In the genomic region with DNA sequence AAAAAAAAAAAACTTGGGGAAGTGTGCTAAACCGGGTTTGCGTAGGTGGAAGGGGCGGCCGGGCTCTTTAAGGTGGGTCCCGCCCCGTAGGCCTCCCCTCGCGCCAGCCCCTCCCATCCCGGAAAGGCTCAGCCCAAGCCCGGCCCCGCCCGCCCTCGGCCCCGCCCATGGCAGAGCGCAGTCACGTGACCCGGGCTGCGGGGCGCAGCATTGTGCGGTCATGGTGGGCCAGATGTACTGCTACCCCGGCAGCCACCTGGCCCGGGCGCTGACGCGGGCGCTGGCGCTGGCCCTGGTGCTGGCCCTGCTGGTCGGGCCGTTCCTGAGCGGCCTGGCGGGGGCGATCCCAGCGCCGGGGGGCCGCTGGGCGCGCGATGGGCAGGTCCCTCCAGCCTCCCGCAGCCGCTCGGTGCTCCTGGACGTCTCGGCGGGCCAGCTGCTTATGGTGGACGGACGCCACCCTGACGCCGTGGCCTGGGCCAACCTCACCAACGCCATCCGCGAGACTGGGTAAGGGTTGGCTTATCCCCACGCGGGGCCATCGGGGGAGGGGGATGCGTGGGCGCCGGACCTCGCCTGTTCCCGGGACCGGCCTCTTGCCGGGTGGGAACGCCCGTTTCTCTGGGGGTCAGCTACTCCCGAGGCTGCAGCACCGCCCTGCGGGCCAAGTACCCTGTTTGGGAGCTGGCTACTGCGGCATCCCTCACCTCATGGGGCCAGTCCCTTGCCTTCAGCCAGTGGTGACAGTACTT, we compare ENCODE assay signal across 8 cellular contexts. TPM values are rescaled to one million over a fixed set of nuclear protein-coding genes. Genes with fewer than 3 reads are reported as not detected.
DNase-seq lines count a peak whose midpoint lies in the region; ATAC-seq and TF ChIP-seq lines count a peak whose summit lies in the region.

A gene with protein sequence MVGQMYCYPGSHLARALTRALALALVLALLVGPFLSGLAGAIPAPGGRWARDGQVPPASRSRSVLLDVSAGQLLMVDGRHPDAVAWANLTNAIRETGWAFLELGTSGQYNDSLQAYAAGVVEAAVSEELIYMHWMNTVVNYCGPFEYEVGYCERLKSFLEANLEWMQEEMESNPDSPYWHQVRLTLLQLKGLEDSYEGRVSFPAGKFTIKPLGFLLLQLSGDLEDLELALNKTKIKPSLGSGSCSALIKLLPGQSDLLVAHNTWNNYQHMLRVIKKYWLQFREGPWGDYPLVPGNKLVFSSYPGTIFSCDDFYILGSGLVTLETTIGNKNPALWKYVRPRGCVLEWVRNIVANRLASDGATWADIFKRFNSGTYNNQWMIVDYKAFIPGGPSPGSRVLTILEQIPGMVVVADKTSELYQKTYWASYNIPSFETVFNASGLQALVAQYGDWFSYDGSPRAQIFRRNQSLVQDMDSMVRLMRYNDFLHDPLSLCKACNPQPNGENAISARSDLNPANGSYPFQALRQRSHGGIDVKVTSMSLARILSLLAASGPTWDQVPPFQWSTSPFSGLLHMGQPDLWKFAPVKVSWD (plus strand): TSS at position 207 of the 752 bp plus-strand sequence. CDS start 14 bp downstream, at position 221.

- no peaks in the 10 kb centered on the region for H3K27me3 ChIP-seq in liver (ENCODE audit: control insufficient read depth in 4 of 4, insufficient read depth in 4 of 4, low read length in 3 of 4)

- no peaks in the 10 kb centered on the region for H3K36me3 ChIP-seq in liver (ENCODE audit: control insufficient read depth in 4 of 4, insufficient read depth in 3 of 4, low read depth in 1 of 4, low read length in 3 of 4)

- no peak for TF ChIP-seq CTCF in liver (IDR thresholded peaks at IDR 0.05; ENCODE audit: low read depth, low read length, missing input control)

- no peaks in the 10 kb centered on the region for H3K27me3 Mint-ChIP-seq in dendritic cell treated with granulocyte-macrophage colony-stimulating factor and Interleukin-4, amounts not matched to agents 40 ng/mL and 50 ng/mL, for 4 days

- ATAC-seq in GM19328 (IDR thresholded peaks at IDR 0.05; ENCODE audit: unreplicated experiment): peak; percentile 94
- ATAC-seq in HG03469 (IDR thresholded peaks at IDR 0.05; ENCODE audit: unreplicated experiment): peak; percentile 79

- H3K4me3 ChIP-seq in liver (ENCODE audit: low read depth in 1 of 3, low read length in 3 of 3): peak within 1 kb of the TSS; percentile 41 to 96 (median 74)

- H3K27ac Mint-ChIP-seq in dendritic cell treated with granulocyte-macrophage colony-stimulating factor and Interleukin-4, amounts not matched to agents 40 ng/mL and 50 ng/mL, for 4 days: peak within 1 kb of the TSS; percentile 84

- peaks cover 36% of the 10 kb centered on the region for H3K36me3 Mint-ChIP-seq in dendritic cell treated with granulocyte-macrophage colony-stimulating factor and Interleukin-4, amounts not matched to agents 40 ng/mL and 50 ng/mL, for 4 days (ENCODE audit: low read depth)

- H3K27ac ChIP-seq in liver (ENCODE audit: low read depth in 1 of 2, low read length in 2 of 2): peak within 1 kb of the TSS; percentile 57 to 73

- DNase-seq in C1 segment of cervical spinal cord (lab: John Stamatoyannopoulos, UW) (peak; percentile 19 to 95 (median 90)), NCI-H748 (lab: John Stamatoyannopoulos, UW; ENCODE audit: unreplicated experiment) (peak; percentile 90)
- DNase-seq in activated CD4-positive, alpha-beta T cell treated with anti-CD3 and anti-CD28 coated beads, Interleukin-2, amount 50 U/mL, for 4 hours: peak; percentile 94 to 95
- DNase-seq in stimulated activated CD4-positive, alpha-beta T cell treated with anti-CD3 and anti-CD28 coated beads, Interleukin-4, amount 100 ng/mL, for 1 hour: peak; percentile 93

- peaks cover 33% of the 10 kb centered on the region for H3K4me1 Mint-ChIP-seq in dendritic cell treated with granulocyte-macrophage colony-stimulating factor and Interleukin-4, amounts not matched to agents 40 ng/mL and 50 ng/mL, for 4 days (ENCODE audit: low read depth)

- peak within 1 kb of the TSS; percentile 90 for H3K4me3 Mint-ChIP-seq in dendritic cell treated with granulocyte-macrophage colony-stimulating factor and Interleukin-4, amounts not matched to agents 40 ng/mL and 50 ng/mL, for 4 days

- under 1% methylated on average over 67 of the region's 67 CpGs for WGBS in liver

- H3K9me3 ChIP-seq in liver (ENCODE audit: control insufficient read depth in 4 of 4, low read length in 3 of 4): no peaks in the 10 kb centered on the region

- H3K4me1 ChIP-seq in liver (ENCODE audit: control insufficient read depth in 4 of 4, insufficient read depth in 4 of 4, low read length in 3 of 4): peaks cover 2 to 17% (median 10%) of the 10 kb centered on the region in 4 donors

- intact Hi-C loops in dendritic cell treated with granulocyte-macrophage colony-stimulating factor and Interleukin-4, amounts not matched to agents 40 ng/mL and 50 ng/mL, for 4 days (cut with micrococcal nuclease): loop anchor here (1.0 to 2.0 kb wide), 3 partner anchors 23 to 64 kb away; a partner anchor contains a TSS

- H3K9ac ChIP-seq in liver (ENCODE audit: low read depth in 1 of 2, low read length in 2 of 2): peak within 1 kb of the TSS; percentile 42 to 48

- no peaks in the 10 kb centered on the region for H3K9me3 Mint-ChIP-seq in dendritic cell treated with granulocyte-macrophage colony-stimulating factor and Interleukin-4, amounts not matched to agents 40 ng/mL and 50 ng/mL, for 4 days

- TF ChIP-seq RAD21 in liver (IDR thresholded peaks at IDR 0.05): peak in 1 of 2 donors; percentile 30

TF ChIP-seq in liver, 16 proteins besides CTCF, POLR2A, EP300 and RAD21:
- TF ChIP-seq NR2F2 (IDR thresholded peaks at IDR 0.05) (no peak), EGR1 (IDR thresholded peaks at IDR 0.05; ENCODE audit: low read depth in 2 of 2) (peak; percentile 91 to 92), FOXA2 (IDR thresholded peaks at IDR 0.05) (no peak), HNF4G (IDR thresholded peaks at IDR 0.05) (no peak), FOXA1 (IDR thresholded peaks at IDR 0.05) (no peak), GABPA (IDR thresholded peaks at IDR 0.05 in 1 of 2, conservative IDR thresholded peaks at IDR 0.05 in 1 of 2) (no peak), TAF1 (conservative IDR thresholded peaks at IDR 0.05) (no peak), RXRA (IDR thresholded peaks at IDR 0.05) (peak in 1 of 2 donors; percentile 6), SP1 (IDR thresholded peaks at IDR 0.05) (peak; percentile 60), JUND (IDR thresholded peaks at IDR 0.05) (no peak), HNF4A (conservative IDR thresholded peaks at IDR 0.05) (peak in 1 of 2 donors; percentile 24), YY1 (IDR thresholded peaks at IDR 0.05) (peak; percentile 57)
- TF ChIP-seq, protein P1, sequence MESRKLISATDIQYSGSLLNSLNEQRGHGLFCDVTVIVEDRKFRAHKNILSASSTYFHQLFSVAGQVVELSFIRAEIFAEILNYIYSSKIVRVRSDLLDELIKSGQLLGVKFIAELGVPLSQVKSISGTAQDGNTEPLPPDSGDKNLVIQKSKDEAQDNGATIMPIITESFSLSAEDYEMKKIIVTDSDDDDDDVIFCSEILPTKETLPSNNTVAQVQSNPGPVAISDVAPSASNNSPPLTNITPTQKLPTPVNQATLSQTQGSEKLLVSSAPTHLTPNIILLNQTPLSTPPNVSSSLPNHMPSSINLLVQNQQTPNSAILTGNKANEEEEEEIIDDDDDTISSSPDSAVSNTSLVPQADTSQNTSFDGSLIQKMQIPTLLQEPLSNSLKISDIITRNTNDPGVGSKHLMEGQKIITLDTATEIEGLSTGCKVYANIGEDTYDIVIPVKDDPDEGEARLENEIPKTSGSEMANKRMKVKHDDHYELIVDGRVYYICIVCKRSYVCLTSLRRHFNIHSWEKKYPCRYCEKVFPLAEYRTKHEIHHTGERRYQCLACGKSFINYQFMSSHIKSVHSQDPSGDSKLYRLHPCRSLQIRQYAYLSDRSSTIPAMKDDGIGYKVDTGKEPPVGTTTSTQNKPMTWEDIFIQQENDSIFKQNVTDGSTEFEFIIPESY (IDR thresholded peaks at IDR 0.05): no peak
- TF ChIP-seq, protein P2, sequence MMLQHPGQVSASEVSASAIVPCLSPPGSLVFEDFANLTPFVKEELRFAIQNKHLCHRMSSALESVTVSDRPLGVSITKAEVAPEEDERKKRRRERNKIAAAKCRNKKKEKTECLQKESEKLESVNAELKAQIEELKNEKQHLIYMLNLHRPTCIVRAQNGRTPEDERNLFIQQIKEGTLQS (IDR thresholded peaks at IDR 0.05): no peak
- TF ChIP-seq, protein P3, sequence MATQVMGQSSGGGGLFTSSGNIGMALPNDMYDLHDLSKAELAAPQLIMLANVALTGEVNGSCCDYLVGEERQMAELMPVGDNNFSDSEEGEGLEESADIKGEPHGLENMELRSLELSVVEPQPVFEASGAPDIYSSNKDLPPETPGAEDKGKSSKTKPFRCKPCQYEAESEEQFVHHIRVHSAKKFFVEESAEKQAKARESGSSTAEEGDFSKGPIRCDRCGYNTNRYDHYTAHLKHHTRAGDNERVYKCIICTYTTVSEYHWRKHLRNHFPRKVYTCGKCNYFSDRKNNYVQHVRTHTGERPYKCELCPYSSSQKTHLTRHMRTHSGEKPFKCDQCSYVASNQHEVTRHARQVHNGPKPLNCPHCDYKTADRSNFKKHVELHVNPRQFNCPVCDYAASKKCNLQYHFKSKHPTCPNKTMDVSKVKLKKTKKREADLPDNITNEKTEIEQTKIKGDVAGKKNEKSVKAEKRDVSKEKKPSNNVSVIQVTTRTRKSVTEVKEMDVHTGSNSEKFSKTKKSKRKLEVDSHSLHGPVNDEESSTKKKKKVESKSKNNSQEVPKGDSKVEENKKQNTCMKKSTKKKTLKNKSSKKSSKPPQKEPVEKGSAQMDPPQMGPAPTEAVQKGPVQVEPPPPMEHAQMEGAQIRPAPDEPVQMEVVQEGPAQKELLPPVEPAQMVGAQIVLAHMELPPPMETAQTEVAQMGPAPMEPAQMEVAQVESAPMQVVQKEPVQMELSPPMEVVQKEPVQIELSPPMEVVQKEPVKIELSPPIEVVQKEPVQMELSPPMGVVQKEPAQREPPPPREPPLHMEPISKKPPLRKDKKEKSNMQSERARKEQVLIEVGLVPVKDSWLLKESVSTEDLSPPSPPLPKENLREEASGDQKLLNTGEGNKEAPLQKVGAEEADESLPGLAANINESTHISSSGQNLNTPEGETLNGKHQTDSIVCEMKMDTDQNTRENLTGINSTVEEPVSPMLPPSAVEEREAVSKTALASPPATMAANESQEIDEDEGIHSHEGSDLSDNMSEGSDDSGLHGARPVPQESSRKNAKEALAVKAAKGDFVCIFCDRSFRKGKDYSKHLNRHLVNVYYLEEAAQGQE (IDR thresholded peaks at IDR 0.05): peak; percentile 59
- TF ChIP-seq, protein P4, sequence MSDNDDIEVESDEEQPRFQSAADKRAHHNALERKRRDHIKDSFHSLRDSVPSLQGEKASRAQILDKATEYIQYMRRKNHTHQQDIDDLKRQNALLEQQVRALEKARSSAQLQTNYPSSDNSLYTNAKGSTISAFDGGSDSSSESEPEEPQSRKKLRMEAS (IDR thresholded peaks at IDR 0.05): peak; percentile 35

RNA-seq across cellular contexts. Expression of the gene that starts here (rescaled TPM):
- total RNA-seq in liver: 10 to 100 TPM; 21.5 to 31.2 TPM
- polyA plus RNA-seq in liver: 10 to 100 TPM; 12.1 to 17.7 TPM

Comparison
In these comparisons a context has a peak if more than half of its experiments do, and no peak if none do; other contexts are left out.
1. Peak in every context shown above with its lines: DNase-seq, ATAC-seq, H3K4me3 ChIP-seq and H3K27ac ChIP-seq.